ENCODE assay signal across 2 cellular contexts in the genomic region with DNA sequence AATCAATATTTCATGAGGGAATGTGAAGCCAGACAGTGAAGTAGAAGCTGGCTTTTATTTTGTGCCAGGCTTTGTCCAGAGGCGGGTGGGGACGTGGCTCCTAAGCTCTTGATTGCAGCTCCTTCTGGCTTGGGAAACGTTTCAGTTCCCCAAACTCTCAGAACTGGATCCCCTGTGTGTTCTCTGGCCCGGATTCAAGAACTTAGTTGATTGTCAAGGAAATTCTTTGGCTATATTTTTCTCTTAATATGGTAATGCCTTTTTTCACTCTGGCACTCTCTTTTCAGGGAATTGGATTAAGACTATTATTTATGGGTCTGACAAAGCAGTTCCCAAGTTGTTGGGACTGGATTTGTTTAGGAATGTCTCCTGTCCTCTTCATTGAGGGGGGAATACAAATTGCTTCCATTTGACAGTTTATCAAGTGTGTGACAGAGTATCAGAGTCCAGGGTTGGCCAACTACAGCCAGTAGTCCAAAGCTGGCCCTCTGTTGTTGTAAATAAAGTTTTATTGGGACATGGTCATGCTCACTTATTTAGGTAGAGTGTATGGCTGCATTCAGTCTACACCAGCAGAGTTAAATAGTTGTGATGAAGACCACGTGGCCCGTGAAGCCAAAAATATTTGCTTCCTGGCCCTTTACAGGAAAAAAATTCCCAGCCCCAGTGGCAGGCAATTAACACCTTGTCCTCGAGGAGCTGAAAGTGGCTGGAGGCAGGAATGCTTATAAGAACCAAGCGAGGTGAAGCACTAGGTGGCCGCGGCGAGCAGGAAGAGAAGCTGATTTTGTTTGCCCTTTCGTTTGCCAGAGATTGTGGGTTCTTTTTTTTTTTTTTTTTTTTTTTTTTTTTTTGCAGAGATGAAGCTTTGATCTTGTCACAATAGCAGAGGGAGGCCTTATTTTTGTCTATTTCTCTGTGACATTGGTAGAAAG.
TF ChIP-seq lines count a peak whose summit lies in the region.

No MANE protein-coding gene starts in this region.

TF ChIP-seq in GM23338, 12 proteins besides CTCF, POLR2A, EP300 and RAD21 (continues in another document):
- TF ChIP-seq, protein P1, sequence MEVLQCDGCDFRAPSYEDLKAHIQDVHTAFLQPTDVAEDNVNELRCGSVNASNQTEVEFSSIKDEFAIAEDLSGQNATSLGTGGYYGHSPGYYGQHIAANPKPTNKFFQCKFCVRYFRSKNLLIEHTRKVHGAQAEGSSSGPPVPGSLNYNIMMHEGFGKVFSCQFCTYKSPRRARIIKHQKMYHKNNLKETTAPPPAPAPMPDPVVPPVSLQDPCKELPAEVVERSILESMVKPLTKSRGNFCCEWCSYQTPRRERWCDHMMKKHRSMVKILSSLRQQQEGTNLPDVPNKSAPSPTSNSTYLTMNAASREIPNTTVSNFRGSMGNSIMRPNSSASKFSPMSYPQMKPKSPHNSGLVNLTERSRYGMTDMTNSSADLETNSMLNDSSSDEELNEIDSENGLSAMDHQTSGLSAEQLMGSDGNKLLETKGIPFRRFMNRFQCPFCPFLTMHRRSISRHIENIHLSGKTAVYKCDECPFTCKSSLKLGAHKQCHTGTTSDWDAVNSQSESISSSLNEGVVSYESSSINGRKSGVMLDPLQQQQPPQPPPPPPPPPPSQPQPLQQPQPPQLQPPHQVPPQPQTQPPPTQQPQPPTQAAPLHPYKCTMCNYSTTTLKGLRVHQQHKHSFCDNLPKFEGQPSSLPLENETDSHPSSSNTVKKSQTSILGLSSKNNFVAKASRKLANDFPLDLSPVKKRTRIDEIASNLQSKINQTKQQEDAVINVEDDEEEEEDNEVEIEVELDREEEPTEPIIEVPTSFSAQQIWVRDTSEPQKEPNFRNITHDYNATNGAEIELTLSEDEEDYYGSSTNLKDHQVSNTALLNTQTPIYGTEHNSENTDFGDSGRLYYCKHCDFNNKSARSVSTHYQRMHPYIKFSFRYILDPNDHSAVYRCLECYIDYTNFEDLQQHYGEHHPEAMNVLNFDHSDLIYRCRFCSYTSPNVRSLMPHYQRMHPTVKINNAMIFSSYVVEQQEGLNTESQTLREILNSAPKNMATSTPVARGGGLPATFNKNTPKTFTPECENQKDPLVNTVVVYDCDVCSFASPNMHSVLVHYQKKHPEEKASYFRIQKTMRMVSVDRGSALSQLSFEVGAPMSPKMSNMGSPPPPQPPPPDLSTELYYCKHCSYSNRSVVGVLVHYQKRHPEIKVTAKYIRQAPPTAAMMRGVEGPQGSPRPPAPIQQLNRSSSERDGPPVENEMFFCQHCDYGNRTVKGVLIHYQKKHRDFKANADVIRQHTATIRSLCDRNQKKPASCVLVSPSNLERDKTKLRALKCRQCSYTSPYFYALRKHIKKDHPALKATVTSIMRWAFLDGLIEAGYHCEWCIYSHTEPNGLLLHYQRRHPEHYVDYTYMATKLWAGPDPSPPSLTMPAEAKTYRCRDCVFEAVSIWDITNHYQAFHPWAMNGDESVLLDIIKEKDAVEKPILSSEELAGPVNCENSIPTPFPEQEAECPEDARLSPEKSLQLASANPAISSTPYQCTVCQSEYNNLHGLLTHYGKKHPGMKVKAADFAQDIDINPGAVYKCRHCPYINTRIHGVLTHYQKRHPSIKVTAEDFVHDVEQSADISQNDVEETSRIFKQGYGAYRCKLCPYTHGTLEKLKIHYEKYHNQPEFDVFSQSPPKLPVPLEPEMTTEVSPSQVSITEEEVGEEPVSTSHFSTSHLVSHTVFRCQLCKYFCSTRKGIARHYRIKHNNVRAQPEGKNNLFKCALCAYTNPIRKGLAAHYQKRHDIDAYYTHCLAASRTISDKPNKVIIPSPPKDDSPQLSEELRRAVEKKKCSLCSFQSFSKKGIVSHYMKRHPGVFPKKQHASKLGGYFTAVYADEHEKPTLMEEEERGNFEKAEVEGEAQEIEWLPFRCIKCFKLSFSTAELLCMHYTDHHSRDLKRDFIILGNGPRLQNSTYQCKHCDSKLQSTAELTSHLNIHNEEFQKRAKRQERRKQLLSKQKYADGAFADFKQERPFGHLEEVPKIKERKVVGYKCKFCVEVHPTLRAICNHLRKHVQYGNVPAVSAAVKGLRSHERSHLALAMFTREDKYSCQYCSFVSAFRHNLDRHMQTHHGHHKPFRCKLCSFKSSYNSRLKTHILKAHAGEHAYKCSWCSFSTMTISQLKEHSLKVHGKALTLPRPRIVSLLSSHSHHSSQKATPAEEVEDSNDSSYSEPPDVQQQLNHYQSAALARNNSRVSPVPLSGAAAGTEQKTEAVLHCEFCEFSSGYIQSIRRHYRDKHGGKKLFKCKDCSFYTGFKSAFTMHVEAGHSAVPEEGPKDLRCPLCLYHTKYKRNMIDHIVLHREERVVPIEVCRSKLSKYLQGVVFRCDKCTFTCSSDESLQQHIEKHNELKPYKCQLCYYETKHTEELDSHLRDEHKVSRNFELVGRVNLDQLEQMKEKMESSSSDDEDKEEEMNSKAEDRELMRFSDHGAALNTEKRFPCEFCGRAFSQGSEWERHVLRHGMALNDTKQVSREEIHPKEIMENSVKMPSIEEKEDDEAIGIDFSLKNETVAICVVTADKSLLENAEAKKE (CRISPR knock-in tag; IDR thresholded peaks at IDR 0.05) = no peak
- TF ChIP-seq EZH2 (IDR thresholded peaks at IDR 0.05; ENCODE audit: low read depth, unreplicated experiment) (no peak), EZH2phosphoT487 (IDR thresholded peaks at IDR 0.05; ENCODE audit: unreplicated experiment) (no peak), ZNF114 (CRISPR knock-in tag; IDR thresholded peaks at IDR 0.05) (no peak)
- TF ChIP-seq, protein P2, sequence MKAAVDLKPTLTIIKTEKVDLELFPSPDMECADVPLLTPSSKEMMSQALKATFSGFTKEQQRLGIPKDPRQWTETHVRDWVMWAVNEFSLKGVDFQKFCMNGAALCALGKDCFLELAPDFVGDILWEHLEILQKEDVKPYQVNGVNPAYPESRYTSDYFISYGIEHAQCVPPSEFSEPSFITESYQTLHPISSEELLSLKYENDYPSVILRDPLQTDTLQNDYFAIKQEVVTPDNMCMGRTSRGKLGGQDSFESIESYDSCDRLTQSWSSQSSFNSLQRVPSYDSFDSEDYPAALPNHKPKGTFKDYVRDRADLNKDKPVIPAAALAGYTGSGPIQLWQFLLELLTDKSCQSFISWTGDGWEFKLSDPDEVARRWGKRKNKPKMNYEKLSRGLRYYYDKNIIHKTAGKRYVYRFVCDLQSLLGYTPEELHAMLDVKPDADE (IDR thresholded peaks at IDR 0.05) = no peak
- TF ChIP-seq, protein P3, sequence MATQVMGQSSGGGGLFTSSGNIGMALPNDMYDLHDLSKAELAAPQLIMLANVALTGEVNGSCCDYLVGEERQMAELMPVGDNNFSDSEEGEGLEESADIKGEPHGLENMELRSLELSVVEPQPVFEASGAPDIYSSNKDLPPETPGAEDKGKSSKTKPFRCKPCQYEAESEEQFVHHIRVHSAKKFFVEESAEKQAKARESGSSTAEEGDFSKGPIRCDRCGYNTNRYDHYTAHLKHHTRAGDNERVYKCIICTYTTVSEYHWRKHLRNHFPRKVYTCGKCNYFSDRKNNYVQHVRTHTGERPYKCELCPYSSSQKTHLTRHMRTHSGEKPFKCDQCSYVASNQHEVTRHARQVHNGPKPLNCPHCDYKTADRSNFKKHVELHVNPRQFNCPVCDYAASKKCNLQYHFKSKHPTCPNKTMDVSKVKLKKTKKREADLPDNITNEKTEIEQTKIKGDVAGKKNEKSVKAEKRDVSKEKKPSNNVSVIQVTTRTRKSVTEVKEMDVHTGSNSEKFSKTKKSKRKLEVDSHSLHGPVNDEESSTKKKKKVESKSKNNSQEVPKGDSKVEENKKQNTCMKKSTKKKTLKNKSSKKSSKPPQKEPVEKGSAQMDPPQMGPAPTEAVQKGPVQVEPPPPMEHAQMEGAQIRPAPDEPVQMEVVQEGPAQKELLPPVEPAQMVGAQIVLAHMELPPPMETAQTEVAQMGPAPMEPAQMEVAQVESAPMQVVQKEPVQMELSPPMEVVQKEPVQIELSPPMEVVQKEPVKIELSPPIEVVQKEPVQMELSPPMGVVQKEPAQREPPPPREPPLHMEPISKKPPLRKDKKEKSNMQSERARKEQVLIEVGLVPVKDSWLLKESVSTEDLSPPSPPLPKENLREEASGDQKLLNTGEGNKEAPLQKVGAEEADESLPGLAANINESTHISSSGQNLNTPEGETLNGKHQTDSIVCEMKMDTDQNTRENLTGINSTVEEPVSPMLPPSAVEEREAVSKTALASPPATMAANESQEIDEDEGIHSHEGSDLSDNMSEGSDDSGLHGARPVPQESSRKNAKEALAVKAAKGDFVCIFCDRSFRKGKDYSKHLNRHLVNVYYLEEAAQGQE (IDR thresholded peaks at IDR 0.05; ENCODE audit: unreplicated experiment) = no peak

TF ChIP-seq in SK-N-SH, 30 proteins besides CTCF, POLR2A, EP300 and RAD21 (continued from another document):
- TF ChIP-seq, protein P3 (IDR thresholded peaks at IDR 0.05; ENCODE audit: low read depth, low read length) = no peak
- TF ChIP-seq TAF1 (IDR thresholded peaks at IDR 0.05; ENCODE audit: borderline replicate concordance, low read depth, low read length) (no peak), MXI1 (IDR thresholded peaks at IDR 0.05; ENCODE audit: low read depth, low read length) (no peak), FOXJ3 (CRISPR knock-in tag; IDR thresholded peaks at IDR 0.05) (no peak), ELF1 (IDR thresholded peaks at IDR 0.05) (no peak), NRF1 (IDR thresholded peaks at IDR 0.05; ENCODE audit: low read depth, low read length) (no peak), TEAD4 (IDR thresholded peaks at IDR 0.05; ENCODE audit: borderline replicate concordance, insufficient read depth) (no peak), TCF12 (IDR thresholded peaks at IDR 0.05) (no peak), POLR2AphosphoS5 (IDR thresholded peaks at IDR 0.05; ENCODE audit: low read depth, low read length) (no peak), MEF2A (IDR thresholded peaks at IDR 0.05; ENCODE audit: borderline replicate concordance, low read depth) (no peak), SIN3A (IDR thresholded peaks at IDR 0.05; ENCODE audit: borderline replicate concordance, low read depth, low read length) (no peak)
- TF ChIP-seq, protein P4, sequence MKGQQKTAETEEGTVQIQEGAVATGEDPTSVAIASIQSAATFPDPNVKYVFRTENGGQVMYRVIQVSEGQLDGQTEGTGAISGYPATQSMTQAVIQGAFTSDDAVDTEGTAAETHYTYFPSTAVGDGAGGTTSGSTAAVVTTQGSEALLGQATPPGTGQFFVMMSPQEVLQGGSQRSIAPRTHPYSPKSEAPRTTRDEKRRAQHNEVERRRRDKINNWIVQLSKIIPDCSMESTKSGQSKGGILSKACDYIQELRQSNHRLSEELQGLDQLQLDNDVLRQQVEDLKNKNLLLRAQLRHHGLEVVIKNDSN (IDR thresholded peaks at IDR 0.05; ENCODE audit: borderline replicate concordance, low read depth) = no peak
- TF ChIP-seq, protein P5, sequence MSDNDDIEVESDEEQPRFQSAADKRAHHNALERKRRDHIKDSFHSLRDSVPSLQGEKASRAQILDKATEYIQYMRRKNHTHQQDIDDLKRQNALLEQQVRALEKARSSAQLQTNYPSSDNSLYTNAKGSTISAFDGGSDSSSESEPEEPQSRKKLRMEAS (IDR thresholded peaks at IDR 0.05; ENCODE audit: low read depth) = no peak
TF ChIP-seq in SK-N-SH: peak in this region for 0.
